ENCODE assay signal across 20 cellular contexts in genomic region chr17:58354541-58355216, GRCh38. TPM values are rescaled to one million over a fixed set of nuclear protein-coding genes. Genes with fewer than 3 reads are reported as not detected.
DNase-seq lines count a peak whose midpoint lies in the region; ATAC-seq and TF ChIP-seq lines count a peak whose summit lies in the region.
"Had no signal": no experiment of that assay in that cellular context is flagged by ENCODE, and none has a peak within 500 bp of the region (broad histone marks: within the 10 kb centered on the region; RNA-seq: fewer than 3 reads in every experiment).

No MANE protein-coding gene starts in this region.

- CTCF ChIA-PET in CD4-positive, alpha-beta T cell (lab: Charles Lee): interaction anchor here (2.1 to 4.8 kb wide), 2 partner anchors 10 to 63 kb away, joined by 9 to 22 read pairs; partner anchors contain the start of gene RNF43
- CTCF ChIA-PET in activated CD4-positive, alpha-beta memory T cell treated with anti-CD3 and anti-CD28 coated beads for 36 hours (lab: Charles Lee): interaction anchor here (0.9 to 6.4 kb wide), 7 partner anchors 10 to 63 kb away, joined by 3 to 90 read pairs (median 4); partner anchors contain the start of gene RNF43

- in situ Hi-C loops in GM13976 (cut with MboI; ENCODE audit: low sequenced_read_pairs, unreplicated experiment): no loop called here

- no peaks in the 10 kb centered on the region for H3K9me3 Mint-ChIP-seq in CD4-positive, alpha-beta T cell
- no peaks in the 10 kb centered on the region for H3K9me3 Mint-ChIP-seq in activated naive CD8-positive, alpha-beta T cell treated with anti-CD3 and anti-CD28 coated beads, Interleukin-2, amount 50 U/mL, for 24 hours
- no peaks in the 10 kb centered on the region for H3K9me3 Mint-ChIP-seq in natural killer cell
- no peaks in the 10 kb centered on the region for H3K9me3 Mint-ChIP-seq in activated CD4-positive, alpha-beta memory T cell treated with anti-CD3 and anti-CD28 coated beads for 36 hours
- H3K9me3 Mint-ChIP-seq: stimulated activated naive CD8-positive, alpha-beta T cell treated with anti-CD3 and anti-CD28 coated beads, Interleukin-15, Interleukin-2, amounts not matched to agents 100 ng/mL and 50 ng/mL, for 24 hours had no signal

- POLR2A ChIA-PET in CD4-positive, alpha-beta T cell (lab: Charles Lee): interaction anchor here (0.6 to 16.0 kb wide), 12 partner anchors 7 to 1520 kb away, joined by 3 to 508 read pairs (median 5); partner anchors contain the start of genes HSF5, RNF43 and TSPOAP1
- POLR2A ChIA-PET in activated CD4-positive, alpha-beta memory T cell treated with anti-CD3 and anti-CD28 coated beads for 36 hours (lab: Charles Lee): interaction anchor here (1.0 to 9.0 kb wide), 9 partner anchors 9 to 63 kb away, joined by 3 to 276 read pairs (median 8); partner anchors contain the start of gene RNF43

- H3K27ac ChIP-seq in CD4-positive, alpha-beta T cell (ENCODE audit: low read depth, low read length): no peak overlapping the region
- no peak overlapping the region for H3K27ac ChIP-seq in foreskin keratinocyte
- H3K27ac ChIP-seq: brain microvascular endothelial cell, lower lobe of right lung, tibial nerve had no signal

- peak overlapping the region; percentile 8 for H3K27ac Mint-ChIP-seq in CD4-positive, alpha-beta T cell
- H3K27ac Mint-ChIP-seq in activated naive CD8-positive, alpha-beta T cell treated with anti-CD3 and anti-CD28 coated beads, Interleukin-2, amount 50 U/mL, for 24 hours: peak overlapping the region; percentile 60
- peak overlapping the region; percentile 96 to 97 for H3K27ac Mint-ChIP-seq in natural killer cell
- H3K27ac Mint-ChIP-seq in activated CD4-positive, alpha-beta memory T cell treated with anti-CD3 and anti-CD28 coated beads for 36 hours: no peak overlapping the region

- H3K27me3 Mint-ChIP-seq in CD4-positive, alpha-beta T cell: no peaks in the 10 kb centered on the region
- no peaks in the 10 kb centered on the region for H3K27me3 Mint-ChIP-seq in activated naive CD8-positive, alpha-beta T cell treated with anti-CD3 and anti-CD28 coated beads, Interleukin-2, amount 50 U/mL, for 24 hours
- H3K27me3 Mint-ChIP-seq in natural killer cell (ENCODE audit: low read depth in 2 of 2): no peaks in the 10 kb centered on the region
- H3K27me3 Mint-ChIP-seq in activated CD4-positive, alpha-beta memory T cell treated with anti-CD3 and anti-CD28 coated beads for 36 hours: no peaks in the 10 kb centered on the region
- H3K27me3 Mint-ChIP-seq: stimulated activated naive CD8-positive, alpha-beta T cell treated with anti-CD3 and anti-CD28 coated beads, Interleukin-15, Interleukin-2, amounts not matched to agents 100 ng/mL and 50 ng/mL, for 24 hours had no signal

- H3K27me3 ChIP-seq in CD4-positive, alpha-beta T cell (ENCODE audit: control insufficient read depth, insufficient read depth, low read length): no peaks in the 10 kb centered on the region
- no peaks in the 10 kb centered on the region for H3K27me3 ChIP-seq in foreskin keratinocyte
- H3K27me3 ChIP-seq: brain microvascular endothelial cell, tibial nerve had no signal

- H3K4me3 Mint-ChIP-seq in CD4-positive, alpha-beta T cell: peak overlapping the region; percentile 81
- H3K4me3 Mint-ChIP-seq in activated naive CD8-positive, alpha-beta T cell treated with anti-CD3 and anti-CD28 coated beads, Interleukin-2, amount 50 U/mL, for 24 hours: no peak overlapping the region
- no peak overlapping the region for H3K4me3 Mint-ChIP-seq in natural killer cell
- H3K4me3 Mint-ChIP-seq in activated CD4-positive, alpha-beta memory T cell treated with anti-CD3 and anti-CD28 coated beads for 36 hours: no peak overlapping the region
- H3K4me3 Mint-ChIP-seq: stimulated activated naive CD8-positive, alpha-beta T cell treated with anti-CD3 and anti-CD28 coated beads, Interleukin-15, Interleukin-2, amounts not matched to agents 100 ng/mL and 50 ng/mL, for 24 hours had no signal

- no peak for TF ChIP-seq CTCF in CD4-positive, alpha-beta T cell (IDR thresholded peaks at IDR 0.05)
- no peak for TF ChIP-seq CTCF in GM13976 (IDR thresholded peaks at IDR 0.05; ENCODE audit: borderline replicate concordance, control extremely low read depth, extremely low read depth, insufficient read depth, missing control alignments)
- TF ChIP-seq CTCF in natural killer cell (IDR thresholded peaks at IDR 0.05): no peak
- TF ChIP-seq CTCF in foreskin keratinocyte (conservative IDR thresholded peaks at IDR 0.05): no peak

- intact Hi-C loops in CD4-positive, alpha-beta T cell (cut with DNase I, micrococcal nuclease): loop anchor here in 1 of 2 experiments (5.0 kb wide), 1 partner anchor 367 kb away; the partner anchor contains the start of gene VEZF1
- intact Hi-C loops in natural killer cell (cut with micrococcal nuclease): no loop called here
- intact Hi-C loops in activated CD4-positive, alpha-beta memory T cell treated with anti-CD3 and anti-CD28 coated beads for 36 hours (cut with micrococcal nuclease): loop anchor here (5.0 kb wide), 1 partner anchor 272 kb away; the partner anchor contains the start of gene DYNLL2

- H3K9me3 ChIP-seq in CD4-positive, alpha-beta T cell (ENCODE audit: control insufficient read depth, low read length): no peaks in the 10 kb centered on the region
- H3K9me3 ChIP-seq: lower lobe of right lung, prostate gland, tibial nerve had no signal

- no peaks in the 10 kb centered on the region for H3K4me1 ChIP-seq in foreskin keratinocyte

- ATAC-seq in CD4-positive, alpha-beta T cell (ENCODE audit: poor library complexity): no peak
- ATAC-seq in activated naive CD8-positive, alpha-beta T cell treated with anti-CD3 and anti-CD28 coated beads, Interleukin-2, amount 50 U/mL, for 24 hours: no peak
- ATAC-seq in natural killer cell: no peak
- ATAC-seq in foreskin keratinocyte: no peak
- ATAC-seq: lower lobe of right lung had no signal

- H3K36me3 Mint-ChIP-seq in CD4-positive, alpha-beta T cell (ENCODE audit: low read depth): peaks cover 30% of the 10 kb centered on the region
- H3K36me3 Mint-ChIP-seq in activated naive CD8-positive, alpha-beta T cell treated with anti-CD3 and anti-CD28 coated beads, Interleukin-2, amount 50 U/mL, for 24 hours (ENCODE audit: low read depth): peaks cover 20% of the 10 kb centered on the region
- peaks cover 3% of the 10 kb centered on the region for H3K36me3 Mint-ChIP-seq in natural killer cell
- peaks cover 28% of the 10 kb centered on the region for H3K36me3 Mint-ChIP-seq in activated CD4-positive, alpha-beta memory T cell treated with anti-CD3 and anti-CD28 coated beads for 36 hours

- H3K4me1 Mint-ChIP-seq in CD4-positive, alpha-beta T cell (ENCODE audit: low read depth): peaks cover 33% of the 10 kb centered on the region
- H3K4me1 Mint-ChIP-seq in activated naive CD8-positive, alpha-beta T cell treated with anti-CD3 and anti-CD28 coated beads, Interleukin-2, amount 50 U/mL, for 24 hours: peaks cover 29% of the 10 kb centered on the region
- peaks cover 44% of the 10 kb centered on the region in 2 donors for H3K4me1 Mint-ChIP-seq in natural killer cell
- H3K4me1 Mint-ChIP-seq in activated CD4-positive, alpha-beta memory T cell treated with anti-CD3 and anti-CD28 coated beads for 36 hours (ENCODE audit: low read depth): peaks cover 25% of the 10 kb centered on the region

- no peak for DNase-seq in CD4-positive, alpha-beta T cell
- DNase-seq in GM13976 (ENCODE audit: low spot score) (peak; percentile 10), natural killer cell (no peak), foreskin keratinocyte (no peak), D341Med (ENCODE audit: low spot score) (no peak)
- no peak for DNase-seq in activated naive CD8-positive, alpha-beta T cell treated with anti-CD3 and anti-CD28 coated beads, Interleukin-2, amount 50 U/mL, for 24 hours
- no peak for DNase-seq in activated CD4-positive, alpha-beta memory T cell treated with anti-CD3 and anti-CD28 coated beads for 36 hours
- DNase-seq: activated CD4-positive, alpha-beta T cell treated with anti-CD3 and anti-CD28 coated beads, Interleukin-2, amount 50 U/mL, for 1 hour; brain microvascular endothelial cell; cortex of kidney; GDM1; Kasumi-1; lower lobe of right lung; NCI-H1092 treated with DMSO at 0.1 percent for 48 hours; NCI-H510A treated with DMSO at 0.1 percent for 48 hours; stimulated activated CD4-positive, alpha-beta T cell treated with anti-CD3 and anti-CD28 coated beads, Interleukin-2, amount 100 ng/mL, for 24 hours had no signal

RNA-seq across cellular contexts. Expression of gene SUPT4H1, which starts 2.7 kb away (rescaled TPM):
- total RNA-seq in CD4-positive, alpha-beta T cell: 10 to 100 TPM; 46.5 to 47.0 TPM
- 10 to 100 TPM; 55.9 to 68.3 (median 68.1) TPM for total RNA-seq in natural killer cell
- total RNA-seq in activated CD4-positive, alpha-beta memory T cell treated with anti-CD3 and anti-CD28 coated beads for 36 hours: 100 to 1,000 TPM; 113 to 114 TPM
- 70.1 and 73.0 TPM in 2 replicates for total RNA-seq in foreskin keratinocyte
- polyA plus RNA-seq in foreskin keratinocyte: 118 and 127 TPM in 2 replicates

RNA-seq across cellular contexts. Expression of gene TSPOAP1, which starts 26.1 kb away (rescaled TPM):
- 10 to 100 TPM; 17.8 to 19.5 TPM for total RNA-seq in CD4-positive, alpha-beta T cell
- 100 to 1,000 TPM; 176 to 282 (median 246) TPM for total RNA-seq in natural killer cell
- total RNA-seq in activated CD4-positive, alpha-beta memory T cell treated with anti-CD3 and anti-CD28 coated beads for 36 hours: 10 to 100 TPM; 21.6 to 22.7 TPM
- total RNA-seq in foreskin keratinocyte: 0.37 and 0.74 TPM in 2 replicates
- 0.32 and 0.39 TPM in 2 replicates for polyA plus RNA-seq in foreskin keratinocyte
- total RNA-seq: endothelial cell of umbilical vein had no signal
- polyA plus RNA-seq: endothelial cell of umbilical vein had no signal

Comparison
In these comparisons a context has a peak if more than half of its experiments do, and no peak if none do; other contexts are left out.
1. RNA of gene TSPOAP1, which starts 26.1 kb away (total RNA-seq): 176 to 282 TPM in natural killer cell, 21.6 to 22.7 TPM in activated CD4-positive, alpha-beta memory T cell treated with anti-CD3 and anti-CD28 coated beads for 36 hours and 17.8 to 19.5 TPM in CD4-positive, alpha-beta T cell; 0.37 to 0.74 TPM in foreskin keratinocyte; every median in the first group is over 10 times any median in the second.